Comparison of ENCODE assay signal across 9 cellular contexts in genomic region chr7:38451840-38452239, GRCh38.
DNase-seq lines count a peak whose midpoint lies in the region; ATAC-seq and TF ChIP-seq lines count a peak whose summit lies in the region.
"Had no signal": no experiment of that assay in that cellular context is flagged by ENCODE, and none has a peak within 500 bp of the region (broad histone marks: within the 10 kb centered on the region; RNA-seq: fewer than 3 reads in every experiment).

No MANE protein-coding gene starts in this region.

- H3K27me3 Mint-ChIP-seq in activated CD4-positive, alpha-beta T cell treated with anti-CD3 and anti-CD28 coated beads for 36 hours, result peaks cover 4% of the 10 kb centered on the region
- H3K27me3 Mint-ChIP-seq in activated CD4-positive, alpha-beta T cell treated with anti-CD3 and anti-CD28 coated beads, Interleukin-2, amount 10 ng/mL, durations not matched to agents 7 days and 5 days, result peaks cover 2% of the 10 kb centered on the region
- H3K27me3 Mint-ChIP-seq in type B pancreatic cell, result no peaks in the 10 kb centered on the region
- H3K27me3 Mint-ChIP-seq: activated naive CD8-positive, alpha-beta T cell had no signal

- POLR2A ChIA-PET in activated CD4-positive, alpha-beta T cell treated with anti-CD3 and anti-CD28 coated beads for 36 hours (lab: Charles Lee), result no interaction called here
- POLR2A ChIA-PET in activated CD4-positive, alpha-beta T cell treated with anti-CD3 and anti-CD28 coated beads, Interleukin-2, amount 10 ng/mL, durations not matched to agents 7 days and 5 days (lab: Charles Lee), result no interaction called here

- H4K20me1 ChIP-seq in OCI-LY3 (ENCODE audit: insufficient read depth, low read length), result no peaks in the 10 kb centered on the region

- H3K79me2 ChIP-seq in OCI-LY3 (ENCODE audit: low read length), result no peaks in the 10 kb centered on the region

- H3K4me1 ChIP-seq in OCI-LY3 (ENCODE audit: low read length) (no peaks in the 10 kb centered on the region), stomach (peaks cover 0 to 15% (median 4%) of the 10 kb centered on the region in 4 donors)

- H3K9me3 ChIP-seq in OCI-LY3 (ENCODE audit: insufficient read depth, low read length), result no peaks in the 10 kb centered on the region
- peaks cover 0 to 4% (median 0%) of the 10 kb centered on the region in 4 donors for H3K9me3 ChIP-seq in stomach

- WGBS in stomach, 5 donors, result 3 to 14% (median 8%) methylated on average over 2 of the region's 2 CpGs

- peak; percentile 46 for ATAC-seq in activated CD4-positive, alpha-beta T cell treated with anti-CD3 and anti-CD28 coated beads for 36 hours
- no peak for ATAC-seq in GM18511 (IDR thresholded peaks at IDR 0.05; ENCODE audit: unreplicated experiment)

- H3K36me3 ChIP-seq in OCI-LY3 (replicated peaks; ENCODE audit: low read depth, low read length), result no peaks in the 10 kb centered on the region
- no peaks in the 10 kb centered on the region for H3K36me3 ChIP-seq in stomach

- TF ChIP-seq EP300 in stomach (IDR thresholded peaks at IDR 0.05), result no peak

- H3K27ac Mint-ChIP-seq in activated CD4-positive, alpha-beta T cell treated with anti-CD3 and anti-CD28 coated beads for 36 hours, result no peak overlapping the region
- no peak overlapping the region for H3K27ac Mint-ChIP-seq in activated CD4-positive, alpha-beta T cell treated with anti-CD3 and anti-CD28 coated beads, Interleukin-2, amount 10 ng/mL, durations not matched to agents 7 days and 5 days
- H3K27ac Mint-ChIP-seq in type B pancreatic cell, result no peak overlapping the region
- H3K27ac Mint-ChIP-seq: activated naive CD8-positive, alpha-beta T cell had no signal

- H2AFZ ChIP-seq in OCI-LY3 (ENCODE audit: low read depth, low read length), result no peak overlapping the region

- H3K4me1 Mint-ChIP-seq in activated CD4-positive, alpha-beta T cell treated with anti-CD3 and anti-CD28 coated beads for 36 hours, result no peaks in the 10 kb centered on the region
- no peaks in the 10 kb centered on the region for H3K4me1 Mint-ChIP-seq in activated CD4-positive, alpha-beta T cell treated with anti-CD3 and anti-CD28 coated beads, Interleukin-2, amount 10 ng/mL, durations not matched to agents 7 days and 5 days
- peaks cover 8% of the 10 kb centered on the region for H3K4me1 Mint-ChIP-seq in type B pancreatic cell (ENCODE audit: unreplicated experiment)

- H3K9me3 Mint-ChIP-seq in activated CD4-positive, alpha-beta T cell treated with anti-CD3 and anti-CD28 coated beads for 36 hours (ENCODE audit: low read depth), result no peaks in the 10 kb centered on the region
- H3K9me3 Mint-ChIP-seq in activated CD4-positive, alpha-beta T cell treated with anti-CD3 and anti-CD28 coated beads, Interleukin-2, amount 10 ng/mL, durations not matched to agents 7 days and 5 days, result no peaks in the 10 kb centered on the region
- no peaks in the 10 kb centered on the region for H3K9me3 Mint-ChIP-seq in type B pancreatic cell

- no peak for DNase-seq in activated CD4-positive, alpha-beta T cell treated with anti-CD3 and anti-CD28 coated beads for 36 hours
- no peak for DNase-seq in activated CD4-positive, alpha-beta T cell treated with anti-CD3 and anti-CD28 coated beads, Interleukin-2, amount 10 ng/mL, durations not matched to agents 7 days and 5 days
- DNase-seq in foreskin melanocyte (peak; percentile 28), type B pancreatic cell (ENCODE audit: extremely low spot score, unreplicated experiment) (no peak), stomach (no peak)
- no peak for DNase-seq in stimulated activated naive CD4-positive, alpha-beta T cell (lab: John Stamatoyannopoulos, UW)

- TF ChIP-seq POLR2A in stomach (IDR thresholded peaks at IDR 0.05), result no peak

- no peak overlapping the region for H3K4me3 ChIP-seq in OCI-LY3 (ENCODE audit: low read length)
- no peak overlapping the region for H3K4me3 ChIP-seq in stomach

- no peak overlapping the region for H3K4me3 Mint-ChIP-seq in activated CD4-positive, alpha-beta T cell treated with anti-CD3 and anti-CD28 coated beads for 36 hours
- no peak overlapping the region for H3K4me3 Mint-ChIP-seq in activated CD4-positive, alpha-beta T cell treated with anti-CD3 and anti-CD28 coated beads, Interleukin-2, amount 10 ng/mL, durations not matched to agents 7 days and 5 days
- no peak overlapping the region for H3K4me3 Mint-ChIP-seq in type B pancreatic cell
- H3K4me3 Mint-ChIP-seq: activated naive CD8-positive, alpha-beta T cell had no signal

- H3K4me2 ChIP-seq in OCI-LY3 (ENCODE audit: low read length), result no peak overlapping the region

- H3K27me3 ChIP-seq in OCI-LY3 (ENCODE audit: low read depth, low read length) (peaks cover 22% of the 10 kb centered on the region), stomach (no peaks in the 10 kb centered on the region)

- H3K36me3 Mint-ChIP-seq in activated CD4-positive, alpha-beta T cell treated with anti-CD3 and anti-CD28 coated beads for 36 hours (ENCODE audit: low read depth), result no peaks in the 10 kb centered on the region
- no peaks in the 10 kb centered on the region for H3K36me3 Mint-ChIP-seq in activated CD4-positive, alpha-beta T cell treated with anti-CD3 and anti-CD28 coated beads, Interleukin-2, amount 10 ng/mL, durations not matched to agents 7 days and 5 days (ENCODE audit: low read depth)
- no peaks in the 10 kb centered on the region for H3K36me3 Mint-ChIP-seq in type B pancreatic cell

- TF ChIP-seq CTCF in OCI-LY3 (IDR thresholded peaks at IDR 0.05; ENCODE audit: low read depth, low read length) (peak; percentile 38), type B pancreatic cell (conservative IDR thresholded peaks at IDR 0.05) (peak; percentile 55), stomach (IDR thresholded peaks at IDR 0.05) (no peak)

- CTCF ChIA-PET in activated CD4-positive, alpha-beta T cell treated with anti-CD3 and anti-CD28 coated beads for 36 hours (lab: Charles Lee), result interaction anchor here (0.6 to 1.5 kb wide), 2 partner anchors 208 to 347 kb away, joined by 3 to 4 read pairs; no protein-coding TSS in a partner anchor
- CTCF ChIA-PET in activated CD4-positive, alpha-beta T cell treated with anti-CD3 and anti-CD28 coated beads, Interleukin-2, amount 10 ng/mL, durations not matched to agents 7 days and 5 days (lab: Charles Lee), result no interaction called here

- H3K27ac ChIP-seq in OCI-LY3 (ENCODE audit: low read length), result no peak overlapping the region
- no peak overlapping the region for H3K27ac ChIP-seq in stomach

- intact Hi-C loops in activated CD4-positive, alpha-beta T cell treated with anti-CD3 and anti-CD28 coated beads for 36 hours (cut with DNase I, micrococcal nuclease), result loop anchor here (1.0 to 5.0 kb wide), 2 partner anchors 208 to 210 kb away; no protein-coding TSS in a partner anchor
- intact Hi-C loops in stomach (cut with DNase I; ENCODE audit: low total_unique reads), result no loop called here

- H3K9ac ChIP-seq in OCI-LY3 (ENCODE audit: low read length), result no peak overlapping the region

Comparison
In these comparisons a context has a peak if more than half of its experiments do, and no peak if none do; other contexts are left out.
1. CTCF ChIP-seq: peak in OCI-LY3 (single experiment) and type B pancreatic cell (single experiment); none in stomach (0 of 7).